ENCODE assay signal across 14 cellular contexts in genomic region chr1:88276158-88276557, GRCh38.
DNase-seq lines count a peak whose midpoint lies in the region; ATAC-seq and FAIRE-seq lines count a peak whose summit lies in the region.
"Had no signal": no experiment of that assay in that cellular context is flagged by ENCODE, and none has a peak within 500 bp of the region (broad histone marks: within the 10 kb centered on the region; RNA-seq: fewer than 3 reads in every experiment).

No MANE protein-coding gene starts in this region.

- intact Hi-C loops in Right ventricle myocardium superior (cut with DNase I), result no loop called here

- DNase-seq in RCC 7860 (ENCODE audit: low spot score), result peak; percentile 32
- DNase-seq in fibroblast of gingiva (ENCODE audit: low read depth), result peak; percentile 32
- DNase-seq in urothelium cell line (ENCODE audit: low spot score), result peak; percentile 24
- no peak for DNase-seq in Right ventricle myocardium superior
- DNase-seq: activated CD4-positive, alpha-beta T cell treated with anti-CD3 and anti-CD28 coated beads for 1 hour; glutamatergic neuron; naive thymus-derived CD4-positive, alpha-beta T cell; T-helper 1 cell had no signal

- no peak for FAIRE-seq in RCC 7860 (lab: Jason Lieb, UNC)
- FAIRE-seq in urothelium cell line (lab: Jason Lieb, UNC), result no peak
- FAIRE-seq: GM19239 had no signal

- peak; percentile 64 for ATAC-seq in GM18858 (IDR thresholded peaks at IDR 0.05; ENCODE audit: unreplicated experiment)
- no peak for ATAC-seq in HG03196 (IDR thresholded peaks at IDR 0.05; ENCODE audit: unreplicated experiment)
- no peak for ATAC-seq in GM19324 (IDR thresholded peaks at IDR 0.05; ENCODE audit: low FRiP score, unreplicated experiment)
- no peak for ATAC-seq in Right ventricle myocardium superior (ENCODE audit: poor library complexity)
- ATAC-seq: left lobe of liver; naive thymus-derived CD4-positive, alpha-beta T cell; sciatic nerve had no signal
